11 cellular contexts compared by ENCODE assay signal in genomic region chr1:228207851-228208821, GRCh38. TPM values are rescaled to one million over a fixed set of nuclear protein-coding genes. Genes with fewer than 3 reads are reported as not detected.
DNase-seq lines count a peak whose midpoint lies in the region; ATAC-seq, FAIRE-seq and TF ChIP-seq lines count a peak whose summit lies in the region.
"Had no signal": no experiment of that assay in that cellular context is flagged by ENCODE, and none has a peak within 500 bp of the region (broad histone marks: within the 10 kb centered on the region; RNA-seq: fewer than 3 reads in every experiment).

TSS of gene OBSCN (plus strand) at chr1:228208044. CDS start at chr1:228211784, 3,740 bp downstream.

- no peak within 1 kb of the TSS for H3K4me3 Mint-ChIP-seq in Calu3 (ENCODE audit: low read depth, unreplicated experiment)
- no peak within 1 kb of the TSS for H3K4me3 Mint-ChIP-seq in T-helper 17 cell
- H3K4me3 Mint-ChIP-seq: activated naive CD8-positive, alpha-beta T cell had no signal

- H3K27me3 ChIP-seq in heart left ventricle (peaks cover 0 to 6% (median 0%) of the 10 kb centered on the region in 9 donors), pancreas (no peaks in the 10 kb centered on the region)

- no peak within 1 kb of the TSS for H3K27ac Mint-ChIP-seq in Calu3 (ENCODE audit: unreplicated experiment)
- H3K27ac Mint-ChIP-seq in T-helper 17 cell: no peak within 1 kb of the TSS
- H3K27ac Mint-ChIP-seq: activated naive CD8-positive, alpha-beta T cell had no signal

- no peak for ATAC-seq in T-helper 17 cell
- peak; percentile 59 to 80 (median 72) for ATAC-seq in heart left ventricle
- ATAC-seq in pancreas: no peak
- no peak for ATAC-seq in HG02623 (IDR thresholded peaks at IDR 0.05; ENCODE audit: unreplicated experiment)

- no peak for TF ChIP-seq CTCF in Calu3 (IDR thresholded peaks at IDR 0.05; ENCODE audit: unreplicated experiment)
- no peak for TF ChIP-seq CTCF in heart left ventricle (IDR thresholded peaks at IDR 0.05)
- TF ChIP-seq CTCF in pancreas (IDR thresholded peaks at IDR 0.05): no peak

- H3K9me3 ChIP-seq in T-helper 17 cell (ENCODE audit: control insufficient read depth, low read length, poor library complexity, severe bottlenecking) (no peaks in the 10 kb centered on the region), heart left ventricle (no peaks in the 10 kb centered on the region), pancreas (no peaks in the 10 kb centered on the region)

- FAIRE-seq in pancreas (lab: Jason Lieb, UNC): no peak

- no peaks in the 10 kb centered on the region for H3K9me3 Mint-ChIP-seq in Calu3 (ENCODE audit: low read depth, unreplicated experiment)

- peak within 1 kb of the TSS; percentile 20 to 93 (median 67) for H3K4me3 ChIP-seq in heart left ventricle
- no peak within 1 kb of the TSS for H3K4me3 ChIP-seq in pancreas

- WGBS in heart left ventricle, 4 donors: 22 to 27% (median 25%) methylated on average over 10 to 30 of the region's 30 CpGs
- WGBS in pancreas, 2 donors: 28 to 30% methylated on average over 29 to 30 of the region's 30 CpGs

- peak within 1 kb of the TSS; percentile 82 to 100 (median 95) for H3K27ac ChIP-seq in heart left ventricle
- H3K27ac ChIP-seq in pancreas: no peak within 1 kb of the TSS
- H3K27ac ChIP-seq: C4-2B had no signal

- H3K27me3 Mint-ChIP-seq in Calu3 (ENCODE audit: unreplicated experiment) (peaks cover 36% of the 10 kb centered on the region), T-helper 17 cell (no peaks in the 10 kb centered on the region)

- DNase-seq in Calu3 (no peak), T-helper 17 cell (no peak), heart left ventricle (peak; percentile 75 to 83 (median 81)), pancreas (peak in 1 of 6 donors; percentile 54), AG08396 (ENCODE audit: low spot score) (no peak), cerebellar cortex (ENCODE audit: low spot score) (no peak)
- DNase-seq in central memory CD4-positive, alpha-beta T cell: no peak
- DNase-seq: stimulated activated CD4-positive, alpha-beta T cell treated with anti-CD3 and anti-CD28 coated beads, Interleukin-15, amount 100 ng/mL, for 24 hours had no signal

- TF ChIP-seq POLR2A in heart left ventricle (IDR thresholded peaks at IDR 0.05): peak; percentile 90 to 93

- peaks cover 16% of the 10 kb centered on the region for H3K36me3 Mint-ChIP-seq in Calu3 (ENCODE audit: insufficient read depth, unreplicated experiment)
- no peaks in the 10 kb centered on the region for H3K36me3 Mint-ChIP-seq in T-helper 17 cell (ENCODE audit: low read depth)
- H3K36me3 Mint-ChIP-seq: activated naive CD8-positive, alpha-beta T cell had no signal

- H3K4me1 ChIP-seq in heart left ventricle: peaks cover 0 to 57% (median 21%) of the 10 kb centered on the region in 12 donors
- H3K4me1 ChIP-seq in pancreas: no peaks in the 10 kb centered on the region

- intact Hi-C loops in Calu3 (cut with micrococcal nuclease; ENCODE audit: unreplicated experiment): no loop called here
- intact Hi-C loops in heart left ventricle (cut with DNase I): loop anchor here in 6 of 10 donors (1.0 to 5.0 kb wide), 3 partner anchors 41 to 42 kb away; partner anchors contain the start of gene IBA57 (in 3 of the 6)
- intact Hi-C loops in pancreas (cut with DNase I): no loop called here

- H3K4me1 Mint-ChIP-seq in Calu3 (ENCODE audit: low read depth, unreplicated experiment): no peaks in the 10 kb centered on the region
- H3K4me1 Mint-ChIP-seq in T-helper 17 cell: no peaks in the 10 kb centered on the region

- peaks cover 0 to 11% (median 0%) of the 10 kb centered on the region in 9 donors for H3K36me3 ChIP-seq in heart left ventricle
- no peaks in the 10 kb centered on the region for H3K36me3 ChIP-seq in pancreas

- no TSS peak for BruUV-seq in Calu3 (replicated peaks; lab: Mats Ljungman, UMichigan)

- CTCF ChIA-PET in Calu3 (lab: Charles Lee): no interaction called here

RNA-seq across cellular contexts. Expression of gene OBSCN, which starts in this region (rescaled TPM):
- total RNA-seq in Calu3 (2022): 18.5 and 19.5 TPM in 2 replicates
- 10 to 100 TPM; 23.1 to 34.2 TPM for total RNA-seq in T-helper 17 cell
- total RNA-seq in heart left ventricle: 100 to 1,000 TPM; 238 to 460 (median 354) TPM
- 100 to 1,000 TPM; 155 to 524 TPM for polyA plus RNA-seq in heart left ventricle
- total RNA-seq in pancreas: 10 to 100 TPM in 4 of 6 donors, 1 to 10 TPM in 2; 7.9 to 16.5 (median 10.7) TPM
- 10 to 100 TPM; 50.7 to 61.4 TPM for polyA plus RNA-seq in pancreas

Comparison
In these comparisons a context has a peak if more than half of its experiments do, and no peak if none do; other contexts are left out.
1. RNA of gene OBSCN (total RNA-seq): 238 to 460 TPM in heart left ventricle; 23.1 to 34.2 TPM in T-helper 17 cell, 18.5 to 19.5 TPM in Calu3 and 7.9 to 16.5 TPM in pancreas; every median in the first group is over 4 times any median in the second.
2. DNase-seq: peak in heart left ventricle (5 of 5); none in Calu3 (single experiment), T-helper 17 cell (0 of 3), AG08396 (single experiment), cerebellar cortex (single experiment) and central memory CD4-positive, alpha-beta T cell (single experiment).
3. ATAC-seq: peak in heart left ventricle (4 of 4); none in T-helper 17 cell (single experiment), pancreas (0 of 4) and HG02623 (single experiment).
4. H3K27ac ChIP-seq: peak in heart left ventricle (12 of 12); none in pancreas (0 of 4).
5. H3K4me3 ChIP-seq: peak in heart left ventricle (12 of 12); none in pancreas (0 of 4).
6. intact Hi-C loops: an anchor here in heart left ventricle (1.0 to 5.0 kb wide); none called in Calu3 and pancreas.